ENCODE assay signal across 8 cellular contexts in genomic region chr7:7969306-7970112, GRCh38. TPM values are rescaled to one million over a fixed set of nuclear protein-coding genes. Genes with fewer than 3 reads are reported as not detected.
DNase-seq lines count a peak whose midpoint lies in the region; ATAC-seq and TF ChIP-seq lines count a peak whose summit lies in the region.

No MANE protein-coding gene starts in this region.

- peak overlapping the region; percentile 84 for H3K4me3 Mint-ChIP-seq in activated CD4-positive, alpha-beta memory T cell treated with anti-CD3 and anti-CD28 coated beads, Interleukin-2, amount 10 ng/mL, durations not matched to agents 7 days and 5 days
- peak overlapping the region in 1 of 2 donors; percentile 73 for H3K4me3 Mint-ChIP-seq in effector memory CD8-positive, alpha-beta T cell
- peak overlapping the region; percentile 90 for H3K4me3 Mint-ChIP-seq in mesothelial cell of epicardium

- DNase-seq in DMS53 treated with DMSO at 0.1 percent for 48 hours (lab: John Stamatoyannopoulos, UW; ENCODE audit: unreplicated experiment): peak; percentile 45
- DNase-seq in HCEC 1CT: peak; percentile 42
- peak; percentile 24 for DNase-seq in NCI-H226
- DNase-seq in activated CD4-positive, alpha-beta memory T cell treated with anti-CD3 and anti-CD28 coated beads, Interleukin-2, amount 10 ng/mL, durations not matched to agents 7 days and 5 days: peak; percentile 56
- peak; percentile 33 to 51 (median 40) for DNase-seq in effector memory CD8-positive, alpha-beta T cell
- peak; percentile 21 to 51 for DNase-seq in mesothelial cell of epicardium (ENCODE audit: low spot score in 2 of 2, unreplicated experiment in 2 of 2)
- DNase-seq in stimulated activated CD8-positive, alpha-beta memory T cell treated with anti-CD3 and anti-CD28 coated beads, Interleukin-4, amount 100 ng/mL, for 24 hours (ENCODE audit: low read depth): peak; percentile 23
- no peak for DNase-seq in GM19240 (ENCODE audit: insufficient read length, low spot score)

- peak; percentile 8 for ATAC-seq in effector memory CD8-positive, alpha-beta T cell (replicated peaks)

- no peak for TF ChIP-seq CTCF in mesothelial cell of epicardium (IDR thresholded peaks at IDR 0.05; ENCODE audit: unreplicated experiment)

- POLR2A ChIA-PET in activated CD4-positive, alpha-beta memory T cell treated with anti-CD3 and anti-CD28 coated beads, Interleukin-2, amount 10 ng/mL, durations not matched to agents 7 days and 5 days (lab: Charles Lee): interaction anchor here (0.7 to 9.3 kb wide), 28 partner anchors 8 to 788 kb away, joined by 3 to 124 read pairs (median 3); partner anchors contain the start of genes RPA3 and UMAD1

- CTCF ChIA-PET in activated CD4-positive, alpha-beta memory T cell treated with anti-CD3 and anti-CD28 coated beads, Interleukin-2, amount 10 ng/mL, durations not matched to agents 7 days and 5 days (lab: Charles Lee): interaction anchor here (1.1 to 2.4 kb wide), 11 partner anchors 20 to 327 kb away, joined by 3 to 9 read pairs (median 6); no protein-coding TSS in a partner anchor

- H3K27me3 Mint-ChIP-seq in activated CD4-positive, alpha-beta memory T cell treated with anti-CD3 and anti-CD28 coated beads, Interleukin-2, amount 10 ng/mL, durations not matched to agents 7 days and 5 days: no peaks in the 10 kb centered on the region
- no peaks in the 10 kb centered on the region for H3K27me3 Mint-ChIP-seq in effector memory CD8-positive, alpha-beta T cell
- H3K27me3 Mint-ChIP-seq in mesothelial cell of epicardium (ENCODE audit: low read depth): no peaks in the 10 kb centered on the region

- H3K4me1 Mint-ChIP-seq in activated CD4-positive, alpha-beta memory T cell treated with anti-CD3 and anti-CD28 coated beads, Interleukin-2, amount 10 ng/mL, durations not matched to agents 7 days and 5 days: peaks cover 13% of the 10 kb centered on the region
- H3K4me1 Mint-ChIP-seq in effector memory CD8-positive, alpha-beta T cell (ENCODE audit: low read depth in 2 of 2): peaks cover 6 to 20% of the 10 kb centered on the region in 2 donors
- peaks cover 9% of the 10 kb centered on the region for H3K4me1 Mint-ChIP-seq in mesothelial cell of epicardium

- H3K9me3 Mint-ChIP-seq in activated CD4-positive, alpha-beta memory T cell treated with anti-CD3 and anti-CD28 coated beads, Interleukin-2, amount 10 ng/mL, durations not matched to agents 7 days and 5 days: no peaks in the 10 kb centered on the region
- H3K9me3 Mint-ChIP-seq in effector memory CD8-positive, alpha-beta T cell: no peaks in the 10 kb centered on the region
- no peaks in the 10 kb centered on the region for H3K9me3 Mint-ChIP-seq in mesothelial cell of epicardium

- H3K36me3 Mint-ChIP-seq in activated CD4-positive, alpha-beta memory T cell treated with anti-CD3 and anti-CD28 coated beads, Interleukin-2, amount 10 ng/mL, durations not matched to agents 7 days and 5 days (ENCODE audit: low read depth): no peaks in the 10 kb centered on the region
- peaks cover 17% of the 10 kb centered on the region for H3K36me3 Mint-ChIP-seq in effector memory CD8-positive, alpha-beta T cell (ENCODE audit: insufficient read depth)
- H3K36me3 Mint-ChIP-seq in mesothelial cell of epicardium: no peaks in the 10 kb centered on the region

- peak overlapping the region; percentile 34 for H3K27ac Mint-ChIP-seq in activated CD4-positive, alpha-beta memory T cell treated with anti-CD3 and anti-CD28 coated beads, Interleukin-2, amount 10 ng/mL, durations not matched to agents 7 days and 5 days
- H3K27ac Mint-ChIP-seq in effector memory CD8-positive, alpha-beta T cell: no peak overlapping the region
- no peak overlapping the region for H3K27ac Mint-ChIP-seq in mesothelial cell of epicardium

RNA-seq across cellular contexts. Expression of gene GLCCI1, which starts 0.9 kb away (rescaled TPM):
- 10 to 100 TPM; 25.4 to 29.0 TPM for total RNA-seq in activated CD4-positive, alpha-beta memory T cell treated with anti-CD3 and anti-CD28 coated beads, Interleukin-2, amount 10 ng/mL, durations not matched to agents 7 days and 5 days
- total RNA-seq in mesothelial cell of epicardium: 30.2 to 30.7 TPM (median 30.4 TPM) in 3 replicates
